ENCODE assay signal across 29 cellular contexts in genomic region chr2:14330884-14331283, GRCh38.
"Had no signal": no experiment of that assay in that cellular context is flagged by ENCODE, and none has a peak within 500 bp of the region (broad histone marks: within the 10 kb centered on the region; RNA-seq: fewer than 3 reads in every experiment).

No MANE protein-coding gene starts in this region.

- H3K27ac ChIP-seq: dorsolateral prefrontal cortex, epithelial cell of prostate, gastrocnemius medialis, ovary, psoas muscle, sigmoid colon, testis, tibial artery had no signal

- H3K4me3 Mint-ChIP-seq: endodermal cell; naive thymus-derived CD4-positive, alpha-beta T cell; nephron progenitor cell; stimulated activated memory B cell treated with anti-CD40 and anti-IgM and Interleukin-4, amounts not matched to agents 10 μg/mL and 1 μg/mL and 100 μg/mL, for 72 hours; type B pancreatic cell had no signal

- FAIRE-seq: urothelium cell line had no signal

- H3K36me3 Mint-ChIP-seq: naive thymus-derived CD4-positive, alpha-beta T cell; stimulated activated memory B cell treated with anti-CD40 and anti-IgM and Interleukin-4, amounts not matched to agents 10 μg/mL and 1 μg/mL and 100 μg/mL, for 72 hours; type B pancreatic cell had no signal

- H3K27me3 Mint-ChIP-seq: naive thymus-derived CD4-positive, alpha-beta T cell; stimulated activated memory B cell treated with anti-CD40 and anti-IgM and Interleukin-4, amounts not matched to agents 10 μg/mL and 1 μg/mL and 100 μg/mL, for 72 hours; type B pancreatic cell had no signal

- H3K4me1 ChIP-seq: gastrocnemius medialis, psoas muscle, sigmoid colon, testis, tibial artery had no signal

- H3K36me3 ChIP-seq: gastrocnemius medialis, ovary, sigmoid colon, tibial artery had no signal

- DNase-seq: dorsolateral prefrontal cortex; effector CD4-positive, alpha-beta T cell; endodermal cell; foreskin fibroblast; gastrocnemius medialis; head of caudate nucleus; kidney; mesenchymal stem cell; midbrain; naive thymus-derived CD4-positive, alpha-beta T cell; nephron progenitor cell; occipital lobe; ovary; posterior cingulate gyrus; psoas muscle; right cardiac atrium; sigmoid colon; stimulated activated CD4-positive, alpha-beta T cell treated with anti-CD3 and anti-CD28 coated beads, Interleukin-2, amount 100 ng/mL, for 24 hours; stimulated activated CD4-positive, alpha-beta T cell treated with anti-CD3 and anti-CD28 coated beads, Interleukin-4, amount 100 ng/mL, for 24 hours; stimulated activated naive CD8-positive, alpha-beta T cell treated with anti-CD3 and anti-CD28 coated beads, Interleukin-15, Interleukin-2, amounts not matched to agents 100 U/mL and 50 U/mL, for 24 hours; substantia nigra; testis; tibial artery had no signal

- H3K9me3 ChIP-seq: gastrocnemius medialis, ovary, psoas muscle, sigmoid colon, testis, tibial artery had no signal

- H3K27ac Mint-ChIP-seq: endodermal cell; naive thymus-derived CD4-positive, alpha-beta T cell; nephron progenitor cell; stimulated activated memory B cell treated with anti-CD40 and anti-IgM and Interleukin-4, amounts not matched to agents 10 μg/mL and 1 μg/mL and 100 μg/mL, for 72 hours; type B pancreatic cell had no signal

- ATAC-seq: esophagus mucosa; gastrocnemius medialis; left lobe of liver; naive thymus-derived CD4-positive, alpha-beta T cell; psoas muscle; right cardiac atrium; stimulated activated memory B cell treated with anti-CD40 and anti-IgM and Interleukin-4, amounts not matched to agents 10 μg/mL and 1 μg/mL and 100 μg/mL, for 72 hours; stimulated activated naive CD8-positive, alpha-beta T cell treated with anti-CD3 and anti-CD28 coated beads, Interleukin-15, Interleukin-2, amounts not matched to agents 100 U/mL and 50 U/mL, for 24 hours had no signal

- H3K4me3 ChIP-seq: dorsolateral prefrontal cortex, gastrocnemius medialis, ovary, psoas muscle, sigmoid colon, testis, tibial artery had no signal

- H3K4me1 Mint-ChIP-seq: endodermal cell; naive thymus-derived CD4-positive, alpha-beta T cell; nephron progenitor cell; stimulated activated memory B cell treated with anti-CD40 and anti-IgM and Interleukin-4, amounts not matched to agents 10 μg/mL and 1 μg/mL and 100 μg/mL, for 72 hours had no signal

- H3K9me3 Mint-ChIP-seq: endodermal cell, nephron progenitor cell, type B pancreatic cell had no signal

- H3K27me3 ChIP-seq: dorsolateral prefrontal cortex, gastrocnemius medialis, ovary, sigmoid colon, testis, tibial artery had no signal
